Comparison of ENCODE assay signal across 7 cellular contexts in the genomic region with DNA sequence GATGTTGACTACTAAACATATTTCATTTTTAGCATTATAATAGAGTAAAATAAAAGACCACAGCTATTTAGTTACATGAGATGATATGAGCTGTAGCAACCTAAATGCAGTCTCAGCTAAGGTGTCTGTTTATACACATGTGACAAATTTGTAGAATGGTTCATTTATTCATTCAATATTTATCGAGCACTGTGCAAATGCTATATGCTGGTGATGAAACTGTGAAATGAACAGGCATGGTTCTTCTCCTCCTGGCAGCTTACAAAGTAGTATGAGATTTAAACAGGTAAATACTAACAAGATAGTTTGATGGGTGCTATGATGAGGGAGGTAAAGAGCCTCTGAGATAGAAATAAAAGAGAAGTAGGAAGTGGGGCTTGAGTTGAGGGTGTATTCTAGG.
"Had no signal": no experiment of that assay in that cellular context is flagged by ENCODE, and none has a peak within 500 bp of the region (broad histone marks: within the 10 kb centered on the region; RNA-seq: fewer than 3 reads in every experiment).

No MANE protein-coding gene starts in this region.

- H3K27ac Mint-ChIP-seq: H9 had no signal

- FAIRE-seq: H54, HTR-8/SVneo had no signal

- DNase-seq: GM23248, H9, HCEC 1CT, KBM-7 had no signal

- H3K4me3 Mint-ChIP-seq: H9 had no signal

- H3K4me3 ChIP-seq: GM23248 had no signal

- H3K9me3 Mint-ChIP-seq: H9 had no signal

- H3K4me2 ChIP-seq: KMS-11 had no signal

- H2AFZ ChIP-seq: GM23248 had no signal

- H3K27ac ChIP-seq: GM23248, KMS-11 had no signal
